ENCODE assay signal across 9 cellular contexts in the genomic region with DNA sequence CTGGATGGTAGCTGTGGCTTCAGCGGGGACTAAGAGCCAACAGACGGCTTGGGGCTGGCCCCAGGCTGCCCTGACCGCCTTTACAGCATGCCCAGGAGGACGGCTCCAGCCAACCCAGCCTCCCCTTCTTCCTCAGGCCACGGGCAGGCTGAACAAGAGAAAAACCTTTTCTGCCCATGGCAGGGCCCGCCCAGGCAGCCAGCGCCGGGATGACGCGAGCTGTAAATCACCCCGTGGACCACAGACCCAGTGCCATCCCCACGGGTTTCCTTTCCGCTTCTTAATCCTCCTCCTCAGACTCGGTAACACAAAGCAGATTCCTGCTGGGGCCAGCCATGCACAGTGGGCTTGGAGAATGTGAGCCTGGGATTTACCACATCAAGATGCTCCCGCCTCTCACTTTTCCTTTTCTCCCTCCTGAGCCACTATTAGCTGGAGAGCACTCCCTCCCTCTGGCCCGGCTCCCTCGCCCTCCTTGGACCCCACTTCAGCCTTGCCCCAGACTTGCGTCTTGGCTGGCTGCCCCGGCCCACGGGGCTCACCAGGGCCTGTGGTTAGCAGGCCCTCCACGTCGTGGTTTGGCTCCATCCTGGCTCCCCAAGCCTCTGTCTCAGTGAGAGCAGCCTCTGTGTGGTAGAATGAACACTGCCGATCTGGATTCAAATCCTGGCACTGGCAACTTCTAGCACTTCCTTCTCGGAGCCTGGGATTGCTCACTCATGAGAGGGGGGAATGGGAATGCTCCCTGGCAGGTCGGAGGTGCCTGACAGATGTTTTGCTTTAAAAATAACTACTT. TPM values are rescaled to one million over a fixed set of nuclear protein-coding genes. Genes with fewer than 3 reads are reported as not detected.
DNase-seq lines count a peak whose midpoint lies in the region; ATAC-seq and TF ChIP-seq lines count a peak whose summit lies in the region.
"Had no signal": no experiment of that assay in that cellular context is flagged by ENCODE, and none has a peak within 500 bp of the region (broad histone marks: within the 10 kb centered on the region; RNA-seq: fewer than 3 reads in every experiment).

No MANE protein-coding gene starts in this region.

- H3K27ac ChIP-seq in A673 (ENCODE audit: low read depth, low read length, poor library complexity, severe bottlenecking) (peak overlapping the region; percentile 9), caudate nucleus (ENCODE audit: low read depth, low read length) (peak overlapping the region; percentile 11), muscle layer of colon (ENCODE audit: low read depth, low read length) (peak overlapping the region; percentile 68)

- H3K4me3 ChIP-seq in A673 (ENCODE audit: low read depth, low read length, poor library complexity, severe bottlenecking) (no peak overlapping the region), HFF-Myc (replicated peaks; ENCODE audit: low read depth, low read length) (no peak overlapping the region), muscle layer of colon (ENCODE audit: low read depth in 1 of 2, low read length in 2 of 2) (peak overlapping the region in 1 of 2 donors; percentile 19)

- intact Hi-C loops in A673 (cut with micrococcal nuclease; ENCODE audit: unreplicated experiment): no loop called here

- TF ChIP-seq CTCF in A673 (conservative IDR thresholded peaks at IDR 0.05; ENCODE audit: low read depth, low read length) (no peak), HFF-Myc (IDR thresholded peaks at IDR 0.05; ENCODE audit: low read depth, low read length, missing control alignments) (no peak)

- CTCF ChIA-PET in A673 (lab: Charles Lee): no interaction called here

- no peaks in the 10 kb centered on the region for H3K4me1 ChIP-seq in A673 (ENCODE audit: insufficient read depth, low read length, poor library complexity, severe bottlenecking)
- peaks cover 37% of the 10 kb centered on the region for H3K4me1 ChIP-seq in muscle layer of colon (ENCODE audit: insufficient read depth, low read length)

- peak; percentile 93 for DNase-seq in A673 (ENCODE audit: low spot score)
- peak; percentile 25 for DNase-seq in HFF-Myc (ENCODE audit: extremely low read depth, low read depth)
- DNase-seq in caudate nucleus (lab: John Stamatoyannopoulos, UW): peak in 44 of 61 donors; percentile 15 to 80 (median 52)
- DNase-seq in NCI-H510A (lab: John Stamatoyannopoulos, UW): no peak
- DNase-seq in HT-29 (ENCODE audit: low spot score): no peak
- DNase-seq: endodermal cell had no signal

- POLR2A ChIA-PET in A673 (lab: Charles Lee; ENCODE audit: low non-redundant PET): interaction anchor here (0.7 kb wide), 1 partner anchor 32 kb away, joined by 3 read pairs; no protein-coding TSS in a partner anchor

- H3K9me3 ChIP-seq in A673 (ENCODE audit: low read depth, low read length, poor library complexity, severe bottlenecking): no peaks in the 10 kb centered on the region
- H3K9me3 ChIP-seq in muscle layer of colon (ENCODE audit: low read length): no peaks in the 10 kb centered on the region

- H3K9ac ChIP-seq in muscle layer of colon (ENCODE audit: low read length): peak overlapping the region; percentile 1

- H3K36me3 ChIP-seq in A673 (ENCODE audit: insufficient read depth, low read length, poor library complexity, severe bottlenecking): no peaks in the 10 kb centered on the region
- H3K36me3 ChIP-seq in muscle layer of colon (ENCODE audit: insufficient read depth, low read length): peaks cover 14% of the 10 kb centered on the region

- BruUV-seq in A673 (replicated peaks; lab: Mats Ljungman, UMichigan): no TSS peak

- no peaks in the 10 kb centered on the region for H3K27me3 ChIP-seq in A673 (replicated peaks; ENCODE audit: insufficient read depth, low read depth, low read length, poor library complexity)
- no peaks in the 10 kb centered on the region for H3K27me3 ChIP-seq in muscle layer of colon (ENCODE audit: control insufficient read depth in 1 of 2, insufficient read depth in 2 of 2, low read length in 2 of 2)

- ATAC-seq in GM21723 (IDR thresholded peaks at IDR 0.05; ENCODE audit: unreplicated experiment) (no peak), GM19328 (IDR thresholded peaks at IDR 0.05; ENCODE audit: unreplicated experiment) (no peak)

RNA-seq across cellular contexts. Expression of gene ATOH8, which starts 31.4 kb away (rescaled TPM):
- 4.3 and 4.6 TPM in 2 replicates for total RNA-seq in A673 (2021)
- total RNA-seq in HT-29 (2014; rRNA removed; shearing (Covaris generic)): 1.0 and 2.3 TPM in 2 replicates

Comparison
In these comparisons a context has a peak if more than half of its experiments do, and no peak if none do; other contexts are left out.
1. DNase-seq: peak in A673 (single experiment), HFF-Myc (single experiment) and caudate nucleus (44 of 61); none in NCI-H510A (single experiment) and HT-29 (single experiment).
2. H3K27ac ChIP-seq: peak in every context shown above with its lines; median percentile 68 in muscle layer of colon; 11 in caudate nucleus; 9 in A673.